ENCODE assay signal across 29 cellular contexts in the genomic region with DNA sequence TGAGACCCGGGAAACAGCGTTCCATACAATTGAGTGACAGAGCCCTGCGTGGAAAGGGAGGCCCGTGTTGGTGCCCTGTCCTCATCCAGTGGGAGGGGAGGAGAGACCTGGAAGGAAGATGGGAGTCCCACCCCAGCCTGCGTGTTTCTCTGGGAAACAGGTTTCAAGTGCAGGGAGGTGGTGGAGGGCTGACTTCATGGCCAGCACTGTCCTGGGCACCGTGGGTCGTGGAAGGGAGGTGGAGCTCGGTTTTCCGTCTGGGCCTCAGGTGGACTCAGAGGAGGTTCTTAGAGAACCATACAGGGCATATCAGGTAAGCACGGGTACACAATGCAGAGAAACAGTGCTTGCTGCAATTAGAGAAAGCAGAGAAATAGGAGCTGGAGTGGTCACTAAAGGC.
"Had no signal": no experiment of that assay in that cellular context is flagged by ENCODE, and none has a peak within 500 bp of the region (broad histone marks: within the 10 kb centered on the region; RNA-seq: fewer than 3 reads in every experiment).

No MANE protein-coding gene starts in this region.

- H3K27ac Mint-ChIP-seq: mesothelial cell of epicardium; naive B cell; natural killer cell; nephron progenitor cell; neural progenitor cell; stimulated activated effector memory CD8-positive, alpha-beta T cell treated with anti-CD3 and anti-CD28 coated beads, Interleukin-12 subunit alpha, Interleukin-12 subunit beta, amount 100 ng/mL, for 72 hours; stimulated activated naive CD8-positive, alpha-beta T cell treated with anti-CD3 and anti-CD28 coated beads, Interleukin-15, Interleukin-2, amounts not matched to agents 100 ng/mL and 50 ng/mL, for 24 hours had no signal

- H3K9ac ChIP-seq: neural progenitor cell had no signal

- H3K4me1 Mint-ChIP-seq: mesothelial cell of epicardium; naive B cell; natural killer cell; neural progenitor cell; stimulated activated effector memory CD8-positive, alpha-beta T cell treated with anti-CD3 and anti-CD28 coated beads, Interleukin-12 subunit alpha, Interleukin-12 subunit beta, amount 100 ng/mL, for 72 hours had no signal

- H3K36me3 ChIP-seq: left lung, lower lobe of right lung, neural progenitor cell, neutrophil, ovary, prostate gland, suprapubic skin, thoracic aorta, tibial artery, upper lobe of right lung had no signal

- H3K4me3 ChIP-seq: left lung, lower lobe of right lung, neural progenitor cell, ovary, prostate gland, skin epidermis, suprapubic skin, thoracic aorta, tibial artery, upper lobe of right lung had no signal

- H3K9me3 ChIP-seq: left lung, lower lobe of right lung, neutrophil, ovary, prostate gland, suprapubic skin, thoracic aorta, tibial artery, upper lobe of right lung had no signal

- H3K9me3 Mint-ChIP-seq: mesothelial cell of epicardium; naive B cell; natural killer cell; nephron progenitor cell; neural progenitor cell; stimulated activated effector memory CD8-positive, alpha-beta T cell treated with anti-CD3 and anti-CD28 coated beads, Interleukin-12 subunit alpha, Interleukin-12 subunit beta, amount 100 ng/mL, for 72 hours; stimulated activated naive CD8-positive, alpha-beta T cell treated with anti-CD3 and anti-CD28 coated beads, Interleukin-15, Interleukin-2, amounts not matched to agents 100 ng/mL and 50 ng/mL, for 24 hours had no signal

- H3K4me3 Mint-ChIP-seq: mesothelial cell of epicardium; naive B cell; natural killer cell; nephron progenitor cell; neural progenitor cell; stimulated activated effector memory CD8-positive, alpha-beta T cell treated with anti-CD3 and anti-CD28 coated beads, Interleukin-12 subunit alpha, Interleukin-12 subunit beta, amount 100 ng/mL, for 72 hours; stimulated activated naive CD8-positive, alpha-beta T cell treated with anti-CD3 and anti-CD28 coated beads, Interleukin-15, Interleukin-2, amounts not matched to agents 100 ng/mL and 50 ng/mL, for 24 hours had no signal

- H3K36me3 Mint-ChIP-seq: mesothelial cell of epicardium; naive B cell; natural killer cell; neural progenitor cell; stimulated activated effector memory CD8-positive, alpha-beta T cell treated with anti-CD3 and anti-CD28 coated beads, Interleukin-12 subunit alpha, Interleukin-12 subunit beta, amount 100 ng/mL, for 72 hours had no signal

- DNase-seq: hippocampal formation; kidney; left colon; left lung; lower lobe of right lung; mammary epithelial cell; mesenchymal stem cell; naive B cell; natural killer cell; nephron progenitor cell; occipital lobe; ovary; retina; right cardiac atrium; stimulated activated CD4-positive, alpha-beta T cell treated with anti-CD3 and anti-CD28 coated beads, Interleukin-4, amount 100 ng/mL, for 24 hours; stimulated activated naive CD4-positive, alpha-beta T cell; tibial artery; trophoblast cell; upper lobe of right lung had no signal

- ATAC-seq: left colon; left lung; lower lobe of right lung; natural killer cell; right cardiac atrium; sciatic nerve; stimulated activated effector memory CD8-positive, alpha-beta T cell treated with anti-CD3 and anti-CD28 coated beads, Interleukin-12 subunit alpha, Interleukin-12 subunit beta, amount 100 ng/mL, for 72 hours; upper lobe of right lung had no signal

- H3K4me1 ChIP-seq: left lung, lower lobe of right lung, neural progenitor cell, prostate gland, suprapubic skin, tibial artery, upper lobe of right lung had no signal

- H3K27me3 ChIP-seq: left lung, neural progenitor cell, neutrophil, ovary, suprapubic skin, tibial artery had no signal

- H3K27ac ChIP-seq: left lung, lower lobe of right lung, neural progenitor cell, neutrophil, ovary, prostate gland, skin epidermis, suprapubic skin, thoracic aorta, tibial artery, upper lobe of right lung had no signal
